8 cellular contexts compared by ENCODE assay signal in the genomic region with DNA sequence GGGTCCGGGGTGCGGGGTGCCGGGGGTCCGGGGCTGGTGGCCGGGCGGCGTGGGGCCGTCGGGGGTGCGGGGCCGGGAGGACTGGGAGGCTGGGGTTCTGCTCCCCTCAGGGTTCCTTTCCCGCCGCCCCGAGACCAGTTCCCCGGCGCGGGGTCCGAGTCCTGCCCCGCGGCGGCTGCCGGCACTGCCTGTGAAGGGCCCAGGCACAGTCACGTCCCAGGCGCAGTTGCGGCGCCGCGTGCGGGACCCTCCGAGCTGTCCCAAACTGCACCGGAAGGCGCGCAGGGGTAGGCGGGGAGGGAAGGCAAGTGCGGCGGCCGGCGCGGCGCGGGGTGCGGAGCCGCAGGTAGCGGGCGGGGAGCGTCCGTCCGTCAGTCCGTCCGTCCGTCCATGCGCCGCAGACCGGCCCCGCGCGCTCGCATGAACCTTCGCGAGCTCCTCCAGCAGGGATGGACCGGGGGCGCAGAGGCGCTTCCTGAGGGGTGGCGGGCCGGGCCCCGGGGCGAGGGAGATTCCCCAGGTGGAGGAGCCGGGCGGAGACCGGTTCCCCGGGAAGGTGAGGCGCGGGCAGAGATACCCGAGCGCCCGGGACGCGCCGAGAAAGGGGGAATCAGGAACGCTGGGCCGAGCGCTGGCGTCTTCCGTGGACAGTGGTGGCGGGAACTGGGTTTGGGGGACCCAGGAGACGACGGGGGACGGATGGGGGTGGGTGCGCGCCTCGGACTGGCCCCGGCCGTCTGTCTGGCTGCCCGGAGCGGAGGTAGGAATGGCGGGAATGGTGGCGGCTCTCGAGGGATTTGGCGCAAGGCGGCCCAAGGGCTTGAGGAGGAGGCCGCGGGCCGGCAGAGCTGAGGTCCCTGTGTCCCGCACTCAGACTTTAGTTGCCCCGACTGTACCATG. TPM values are rescaled to one million over a fixed set of nuclear protein-coding genes. Genes with fewer than 3 reads are reported as not detected.
A peak's percentile ranks its signal among the peaks of the same experiment; 100 is the strongest.
DNase-seq lines count a peak whose midpoint lies in the region; ATAC-seq and TF ChIP-seq lines count a peak whose summit lies in the region.

No MANE protein-coding gene starts in this region.

- H3K27me3 Mint-ChIP-seq in activated T-helper 17 cell treated with anti-CD3 and anti-CD28 coated beads, Interleukin-2, amount 50 U/mL, for 72 hours: no peaks in the 10 kb centered on the region

- H3K36me3 Mint-ChIP-seq in activated T-helper 17 cell treated with anti-CD3 and anti-CD28 coated beads, Interleukin-2, amount 50 U/mL, for 72 hours (ENCODE audit: low read depth): peaks cover 27% of the 10 kb centered on the region

- no peak for TF ChIP-seq CTCF in heart right ventricle (IDR thresholded peaks at IDR 0.05)

- 6% methylated on average over 58 to 105 of the region's 105 CpGs for WGBS in heart right ventricle, 2 donors

- peak overlapping the region; percentile 81 for H3K4me2 ChIP-seq in skeletal muscle satellite cell (ENCODE audit: low read length)

- intact Hi-C loops in heart right ventricle (cut with DNase I): loop anchor here in 9 of 10 donors (5.0 to 10.0 kb wide), 8 partner anchors 58 to 103 kb away; no protein-coding TSS in a partner anchor

- H3K27me3 ChIP-seq in heart right ventricle: peaks cover 0 to 10% (median 0%) of the 10 kb centered on the region in 7 donors
- H3K27me3 ChIP-seq in skeletal muscle satellite cell (ENCODE audit: control insufficient read depth, insufficient read depth, low read length): peaks cover 24% of the 10 kb centered on the region

- H3K36me3 ChIP-seq in heart right ventricle (no peaks in the 10 kb centered on the region), skeletal muscle satellite cell (ENCODE audit: insufficient read depth, low read length) (no peaks in the 10 kb centered on the region)

- DNase-seq in NOMO-1 treated with DMSO at 0.1 percent for 48 hours (lab: John Stamatoyannopoulos, UW; ENCODE audit: unreplicated experiment) (peak; percentile 17), NOMO-1 treated with dmso at 0.1 percent for 144 hours (lab: John Stamatoyannopoulos, UW; ENCODE audit: unreplicated experiment) (no peak), heart right ventricle (peak in 1 of 2 donors; percentile 35), A172 (ENCODE audit: low spot score) (no peak), NCI-H2171 treated with DMSO at 0.1 percent for 48 hours (lab: John Stamatoyannopoulos, UW) (no peak)

- H3K9ac ChIP-seq in skeletal muscle satellite cell (ENCODE audit: low read depth, low read length): no peak overlapping the region

- peak; percentile 32 for ATAC-seq in activated T-helper 17 cell treated with anti-CD3 and anti-CD28 coated beads, Interleukin-2, amount 50 U/mL, for 72 hours (replicated peaks)
- ATAC-seq in heart right ventricle: peak in 3 of 8 donors; percentile 3 to 13 (median 8)
- no peak for ATAC-seq in GM21381 (IDR thresholded peaks at IDR 0.05; ENCODE audit: unreplicated experiment)

- H3K4me3 ChIP-seq in heart right ventricle: peak overlapping the region; percentile 61 to 90 (median 76)
- H3K4me3 ChIP-seq in skeletal muscle satellite cell (ENCODE audit: low read length): peak overlapping the region; percentile 67

- H3K4me1 ChIP-seq in heart right ventricle: peaks cover 22 to 91% (median 59%) of the 10 kb centered on the region in 9 donors
- peaks cover 2% of the 10 kb centered on the region for H3K4me1 ChIP-seq in skeletal muscle satellite cell (ENCODE audit: control insufficient read depth, insufficient read depth, low read length)

- H3K9me3 Mint-ChIP-seq in activated T-helper 17 cell treated with anti-CD3 and anti-CD28 coated beads, Interleukin-2, amount 50 U/mL, for 72 hours: no peaks in the 10 kb centered on the region

- H3K4me3 Mint-ChIP-seq in activated T-helper 17 cell treated with anti-CD3 and anti-CD28 coated beads, Interleukin-2, amount 50 U/mL, for 72 hours: peak overlapping the region; percentile 69

- H3K27ac ChIP-seq in heart right ventricle: peak overlapping the region; percentile 6 to 89 (median 72)

- H3K4me1 Mint-ChIP-seq in activated T-helper 17 cell treated with anti-CD3 and anti-CD28 coated beads, Interleukin-2, amount 50 U/mL, for 72 hours: peaks cover 12% of the 10 kb centered on the region

- H3K9me3 ChIP-seq in heart right ventricle (no peaks in the 10 kb centered on the region), skeletal muscle satellite cell (replicated peaks; ENCODE audit: low read length) (no peaks in the 10 kb centered on the region)

- H3K27ac Mint-ChIP-seq in activated T-helper 17 cell treated with anti-CD3 and anti-CD28 coated beads, Interleukin-2, amount 50 U/mL, for 72 hours: no peak overlapping the region

RNA-seq across cellular contexts. Expression of a gene that starts 3.1 kb away (rescaled TPM):
- total RNA-seq in activated T-helper 17 cell treated with anti-CD3 and anti-CD28 coated beads, Interleukin-2, amount 50 U/mL, for 72 hours: 10 to 100 TPM; 25.9 to 47.8 TPM
- total RNA-seq in heart right ventricle: 1 to 10 TPM; 1.5 to 9.7 (median 3.8) TPM
- 1 to 10 TPM; 4.9 to 6.1 TPM for polyA plus RNA-seq in heart right ventricle
- 3.3 and 6.3 TPM in 2 replicates for total RNA-seq in skeletal muscle satellite cell (2012; rRNA removed)
- total RNA-seq in A172 (2014; rRNA removed; shearing (Covaris generic)): 0.52 and 5.1 TPM in 2 replicates
